Comparison of ENCODE assay signal across 8 cellular contexts in genomic region chr17:4790705-4791088, GRCh38. TPM values are rescaled to one million over a fixed set of nuclear protein-coding genes. Genes with fewer than 3 reads are reported as not detected.
A peak's percentile ranks its signal among the peaks of the same experiment; 100 is the strongest.
DNase-seq lines count a peak whose midpoint lies in the region; ATAC-seq and TF ChIP-seq lines count a peak whose summit lies in the region.

No MANE protein-coding gene starts in this region.

- peaks cover 0 to 2% (median 0%) of the 10 kb centered on the region in 11 donors for H3K9me3 Mint-ChIP-seq in naive thymus-derived CD4-positive, alpha-beta T cell

- H3K9me3 ChIP-seq in naive thymus-derived CD4-positive, alpha-beta T cell (ENCODE audit: control insufficient read depth in 2 of 3, low read length in 3 of 3) = no peaks in the 10 kb centered on the region

- no peak overlapping the region for H3K4me2 ChIP-seq in KMS-11

- peaks cover 0 to 4% (median 0%) of the 10 kb centered on the region in 5 donors for H3K36me3 Mint-ChIP-seq in naive thymus-derived CD4-positive, alpha-beta T cell

- no peak for DNase-seq in naive thymus-derived CD4-positive, alpha-beta T cell
- DNase-seq in midbrain (lab: John Stamatoyannopoulos, UW) (no peak), left lobe of liver (ENCODE audit: low spot score) (no peak), AG08396 (ENCODE audit: low spot score) (no peak)

- ATAC-seq in naive thymus-derived CD4-positive, alpha-beta T cell = no peak
- no peak for ATAC-seq in left lobe of liver
- ATAC-seq in HG02970 (IDR thresholded peaks at IDR 0.05; ENCODE audit: low FRiP score, unreplicated experiment) = no peak

- peaks cover 1% of the 10 kb centered on the region; the same call in 1 of the 2 replicates for H3K27me3 ChIP-seq in ACC112 (ENCODE audit: insufficient read depth, low read length)
- H3K27me3 ChIP-seq in KMS-11 (ENCODE audit: insufficient read depth, low read depth) = no peaks in the 10 kb centered on the region
- H3K27me3 ChIP-seq in naive thymus-derived CD4-positive, alpha-beta T cell (ENCODE audit: control insufficient read depth in 2 of 2, insufficient read depth in 2 of 2, low read length in 2 of 2) = peaks cover 0 to 10% of the 10 kb centered on the region in 2 donors

- CTCF ChIA-PET in naive thymus-derived CD4-positive, alpha-beta T cell (lab: Charles Lee) = interaction anchor here (0.6 to 2.0 kb wide), 12 partner anchors 15 to 226 kb away, joined by 3 to 16 read pairs (median 4); partner anchors contain the start of genes ARRB2, C17orf107, MED11 and RNF167

- H3K4me3 Mint-ChIP-seq in naive thymus-derived CD4-positive, alpha-beta T cell = peak overlapping the region; percentile 67 to 94 (median 88)

- H3K27ac ChIP-seq in ACC112 (ENCODE audit: low read depth, low read length) = peak overlapping the region; percentile 85; the same call in 1 of the 2 replicates
- H3K27ac ChIP-seq in KMS-11 = peak overlapping the region; percentile 48
- peak overlapping the region; percentile 89 for H3K27ac ChIP-seq in cingulate gyrus (ENCODE audit: low read depth, low read length)
- peak overlapping the region; percentile 73 for H3K27ac ChIP-seq in naive thymus-derived CD4-positive, alpha-beta T cell (ENCODE audit: low read depth, low read length)

- H3K27ac Mint-ChIP-seq in naive thymus-derived CD4-positive, alpha-beta T cell = peak overlapping the region; percentile 1 to 93 (median 89)

- H2AFZ ChIP-seq in ACC112 (ENCODE audit: low read length, unreplicated experiment) (peak overlapping the region; percentile 88), KMS-11 (ENCODE audit: low read depth) (no peak overlapping the region)

- POLR2A ChIA-PET in naive thymus-derived CD4-positive, alpha-beta T cell (lab: Charles Lee) = interaction anchor here (0.7 to 4.3 kb wide), 15 partner anchors 11 to 647 kb away, joined by 3 to 48 read pairs (median 5); partner anchors contain the start of genes ARRB2, CXCL16, CYB5D2 and MED11

- H3K4me3 ChIP-seq in ACC112 (ENCODE audit: low read depth, low read length) (peak overlapping the region; percentile 98), KMS-11 (IDR thresholded peaks at IDR 0.05; ENCODE audit: insufficient read depth, low read depth, low read length) (no peak overlapping the region)
- peak overlapping the region; percentile 75 for H3K4me3 ChIP-seq in naive thymus-derived CD4-positive, alpha-beta T cell (ENCODE audit: low read length)

- H3K27me3 Mint-ChIP-seq in naive thymus-derived CD4-positive, alpha-beta T cell = peaks cover 23 to 43% (median 26%) of the 10 kb centered on the region in 5 donors

- H3K9ac ChIP-seq in KMS-11 = peak overlapping the region; percentile 35; the same call in 1 of the 2 replicates

- H3K4me1 ChIP-seq in ACC112 (ENCODE audit: control insufficient read depth, insufficient read depth, low read length, unreplicated experiment) (peaks cover 33% of the 10 kb centered on the region), KMS-11 (ENCODE audit: low read depth, poor library complexity, severe bottlenecking) (no peaks in the 10 kb centered on the region)
- H3K4me1 ChIP-seq in naive thymus-derived CD4-positive, alpha-beta T cell (ENCODE audit: control insufficient read depth in 2 of 2, insufficient read depth in 2 of 2, low read length in 2 of 2) = peaks cover 10 to 14% of the 10 kb centered on the region in 2 donors

- H3K4me1 Mint-ChIP-seq in naive thymus-derived CD4-positive, alpha-beta T cell = peaks cover 11 to 31% (median 17%) of the 10 kb centered on the region in 7 donors

- H3K79me2 ChIP-seq in ACC112 (ENCODE audit: control insufficient read depth, insufficient read depth, low read length, unreplicated experiment) (peaks cover 7% of the 10 kb centered on the region), KMS-11 (ENCODE audit: insufficient read depth, low read depth) (no peaks in the 10 kb centered on the region)

- H3K36me3 ChIP-seq in ACC112 (ENCODE audit: insufficient read depth, low read length) (no peaks in the 10 kb centered on the region), KMS-11 (ENCODE audit: insufficient read depth) (no peaks in the 10 kb centered on the region)
- H3K36me3 ChIP-seq in naive thymus-derived CD4-positive, alpha-beta T cell (ENCODE audit: control insufficient read depth in 2 of 3, insufficient read depth in 3 of 3, low read length in 3 of 3) = no peaks in the 10 kb centered on the region

- no peaks in the 10 kb centered on the region for H4K20me1 ChIP-seq in KMS-11 (ENCODE audit: insufficient read depth)

- intact Hi-C loops in naive thymus-derived CD4-positive, alpha-beta T cell (cut with micrococcal nuclease) = loop anchor here (1.0 to 2.0 kb wide), 7 partner anchors 17 to 99 kb away; partner anchors contain the start of genes ARRB2 (in 2 of the 2), MED11 (in 2 of the 2), PLD2 (in 2 of the 2) and MINK1 (in 1 of the 2)

- TF ChIP-seq CTCF in KMS-11 (conservative IDR thresholded peaks at IDR 0.05; ENCODE audit: low read depth, low read length) = no peak

RNA-seq across cellular contexts. Expression of gene GLTPD2, which starts 1.9 kb away (rescaled TPM):
- under 1 TPM in 1 of 5 experiments, not detected in 4; 0.39 TPM for total RNA-seq in naive thymus-derived CD4-positive, alpha-beta T cell
- polyA plus RNA-seq in naive thymus-derived CD4-positive, alpha-beta T cell = under 1 TPM in 1 of 2 donors, not detected in 1; 0.39 TPM
- 28.0 TPM for total RNA-seq in left lobe of liver

RNA-seq across cellular contexts. Expression of gene VMO1, which starts 4.5 kb away (rescaled TPM):
- total RNA-seq in naive thymus-derived CD4-positive, alpha-beta T cell = 1 to 10 TPM in 1 of 5 experiments, under 1 TPM in 1, not detected in 3; 0.66 to 3.0 TPM
- not detected for polyA plus RNA-seq in naive thymus-derived CD4-positive, alpha-beta T cell
- 8.2 TPM for total RNA-seq in left lobe of liver

RNA-seq across cellular contexts. Expression of gene PSMB6, which starts 5.3 kb away (rescaled TPM):
- 100 to 1,000 TPM in 1 of 5 experiments, 10 to 100 TPM in 4; 42.3 to 133 (median 44.0) TPM for total RNA-seq in naive thymus-derived CD4-positive, alpha-beta T cell
- 100 to 1,000 TPM; 215 to 273 TPM for polyA plus RNA-seq in naive thymus-derived CD4-positive, alpha-beta T cell
- total RNA-seq in left lobe of liver = 79.1 TPM

RNA-seq across cellular contexts. Expression of gene PLD2, which starts 16.3 kb away (rescaled TPM):
- 10 to 100 TPM; 22.9 to 42.7 (median 26.8) TPM for total RNA-seq in naive thymus-derived CD4-positive, alpha-beta T cell
- 1 to 10 TPM; 1.5 to 2.2 TPM for polyA plus RNA-seq in naive thymus-derived CD4-positive, alpha-beta T cell
- 8.5 TPM for total RNA-seq in left lobe of liver

Comparison
In these comparisons a context has a peak if more than half of its experiments do, and no peak if none do; other contexts are left out.
1. RNA of gene GLTPD2, which starts 1.9 kb away (total RNA-seq): 28.0 TPM in left lobe of liver (single experiment); 0.39 TPM in naive thymus-derived CD4-positive, alpha-beta T cell; every median in the first group is over 10 times any median in the second.
2. Peak in every context shown above with its lines, with median percentiles within 50 percentile points of each other: H3K27ac ChIP-seq.